25 cellular contexts compared by ENCODE assay signal in the genomic region with DNA sequence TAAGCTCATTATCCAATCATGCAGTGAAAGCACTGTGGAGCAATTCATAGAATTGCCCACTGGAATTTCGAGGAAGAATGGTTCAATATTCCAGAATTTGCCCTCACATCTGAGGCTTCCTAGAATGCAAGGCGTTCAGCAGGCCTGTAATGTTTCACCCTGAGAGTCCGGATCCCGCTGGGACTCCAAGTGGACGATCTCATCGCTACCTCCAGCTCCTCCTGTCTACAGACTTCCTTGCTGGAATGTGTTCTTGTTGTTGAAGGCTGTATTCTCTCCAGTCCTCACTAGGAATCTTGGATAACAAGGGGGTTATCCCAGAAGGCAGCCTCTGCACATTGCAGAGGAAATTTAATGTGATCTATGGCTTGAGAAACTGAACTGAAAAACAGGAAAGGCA. TPM values are rescaled to one million over a fixed set of nuclear protein-coding genes. Genes with fewer than 3 reads are reported as not detected.
"Had no signal": no experiment of that assay in that cellular context is flagged by ENCODE, and none has a peak within 500 bp of the region (broad histone marks: within the 10 kb centered on the region; RNA-seq: fewer than 3 reads in every experiment).

No MANE protein-coding gene starts in this region.

- H3K27ac ChIP-seq: SK-N-MC had no signal

- H3K4me3 Mint-ChIP-seq: activated B cell treated with CpG ODN at 0.5 μM for 24 hours; activated CD4-positive, alpha-beta T cell treated with anti-CD3 and anti-CD28 coated beads, Interleukin-2, amount 10 ng/mL, durations not matched to agents 24 days and 14 days; activated naive CD8-positive, alpha-beta T cell; activated T-cell treated with anti-CD3 and anti-CD28 coated beads, Interleukin-2, amount 50 U/mL, for 4 hours; T-cell had no signal

- H3K9me3 Mint-ChIP-seq: activated B cell treated with CpG ODN at 0.5 μM for 24 hours; activated CD4-positive, alpha-beta T cell treated with anti-CD3 and anti-CD28 coated beads, Interleukin-2, amount 10 ng/mL, durations not matched to agents 24 days and 14 days; activated T-cell treated with anti-CD3 and anti-CD28 coated beads, Interleukin-2, amount 50 U/mL, for 4 hours; T-cell had no signal

- H3K36me3 Mint-ChIP-seq: activated naive CD8-positive, alpha-beta T cell; T-cell had no signal

- H3K27ac Mint-ChIP-seq: activated B cell treated with CpG ODN at 0.5 μM for 24 hours; activated CD4-positive, alpha-beta T cell treated with anti-CD3 and anti-CD28 coated beads, Interleukin-2, amount 10 ng/mL, durations not matched to agents 24 days and 14 days; activated naive CD8-positive, alpha-beta T cell; T-cell had no signal

- DNase-seq: activated B cell treated with CpG ODN at 0.5 μM for 24 hours; activated CD4-positive, alpha-beta T cell treated with anti-CD3 and anti-CD28 coated beads for 1 hour; activated CD4-positive, alpha-beta T cell treated with anti-CD3 and anti-CD28 coated beads, Interleukin-2, amount 10 ng/mL, durations not matched to agents 24 days and 14 days; activated CD4-positive, alpha-beta T cell treated with anti-CD3 and anti-CD28 coated beads, Interleukin-2, amount 50 U/mL, for 48 hours; activated CD8-positive, alpha-beta memory T cell treated with anti-CD3 and anti-CD28 coated beads for 24 hours; activated effector memory CD4-positive, alpha-beta T cell treated with anti-CD3 and anti-CD28 coated beads, Interleukin-2, amount 50 U/mL, for 16 hours; activated naive CD4-positive, alpha-beta T cell treated with Interleukin-2 at 50 U/mL for 16 hours; activated T-cell treated with anti-CD3 and anti-CD28 coated beads, Interleukin-2, amount 50 U/mL, for 4 hours; amygdala; IMR-90; KBM-7; NCI-H1048; NCI-H1930; NCI-H2107; NCI-H2171 treated with DMSO at 0.1 percent for 48 hours; NCI-H226; NCI-H526; NCI-H82; OCI-M1; RPMI8226; T-cell; T-helper 2 cell; T1000 had no signal

- H3K4me1 Mint-ChIP-seq: activated CD4-positive, alpha-beta T cell treated with anti-CD3 and anti-CD28 coated beads, Interleukin-2, amount 10 ng/mL, durations not matched to agents 24 days and 14 days had no signal

- H3K4me3 ChIP-seq: SK-N-MC had no signal

RNA-seq across cellular contexts. Expression of a gene that starts 7.8 kb away (rescaled TPM):
- total RNA-seq: activated CD4-positive, alpha-beta T cell treated with anti-CD3 and anti-CD28 coated beads, Interleukin-2, amount 10 ng/mL, durations not matched to agents 24 days and 14 days; IMR-90 had no signal
- polyA plus RNA-seq: IMR-90 had no signal
